1 cellular context compared by ENCODE assay signal in the genomic region with DNA sequence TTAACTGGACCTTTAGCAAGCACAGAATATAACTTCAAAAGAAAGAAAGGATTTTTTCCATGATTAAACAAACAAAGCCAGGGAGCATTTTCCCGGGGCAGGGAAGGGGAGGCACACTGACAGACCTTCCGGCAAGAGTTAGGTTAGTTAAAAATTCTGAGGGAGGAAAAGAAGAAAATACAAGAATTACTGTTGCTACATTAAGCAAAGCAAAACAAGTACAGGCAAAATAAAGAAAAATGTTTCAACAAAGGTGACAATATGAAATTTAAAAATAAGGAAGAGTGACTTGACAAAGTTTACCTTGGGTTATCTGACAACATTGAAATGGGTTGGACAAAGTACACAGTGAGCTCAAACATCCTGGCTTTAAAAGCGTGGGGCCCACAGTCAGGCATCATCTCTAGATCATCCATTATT.
TF ChIP-seq lines count a peak whose summit lies in the region.

No MANE protein-coding gene starts in this region.

TF ChIP-seq in HepG2, 621 proteins besides CTCF, POLR2A, EP300 and RAD21 (continued from another document and continues in another):
- TF ChIP-seq, protein P1, sequence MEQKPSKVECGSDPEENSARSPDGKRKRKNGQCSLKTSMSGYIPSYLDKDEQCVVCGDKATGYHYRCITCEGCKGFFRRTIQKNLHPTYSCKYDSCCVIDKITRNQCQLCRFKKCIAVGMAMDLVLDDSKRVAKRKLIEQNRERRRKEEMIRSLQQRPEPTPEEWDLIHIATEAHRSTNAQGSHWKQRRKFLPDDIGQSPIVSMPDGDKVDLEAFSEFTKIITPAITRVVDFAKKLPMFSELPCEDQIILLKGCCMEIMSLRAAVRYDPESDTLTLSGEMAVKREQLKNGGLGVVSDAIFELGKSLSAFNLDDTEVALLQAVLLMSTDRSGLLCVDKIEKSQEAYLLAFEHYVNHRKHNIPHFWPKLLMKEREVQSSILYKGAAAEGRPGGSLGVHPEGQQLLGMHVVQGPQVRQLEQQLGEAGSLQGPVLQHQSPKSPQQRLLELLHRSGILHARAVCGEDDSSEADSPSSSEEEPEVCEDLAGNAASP (CRISPR knock-in tag; IDR thresholded peaks at IDR 0.05; ENCODE audit: borderline replicate concordance): no peak
- no peak for TF ChIP-seq ZNF598 (CRISPR knock-in tag; IDR thresholded peaks at IDR 0.05; ENCODE audit: borderline replicate concordance)
- no peak for TF ChIP-seq THYN1 (CRISPR knock-in tag; IDR thresholded peaks at IDR 0.05; ENCODE audit: borderline replicate concordance, low read depth)
- peak; percentile 56; the same call in 1 of the 2 replicates for TF ChIP-seq ELF3 (CRISPR knock-in tag; IDR thresholded peaks at IDR 0.05)
- TF ChIP-seq ZZZ3 (CRISPR knock-in tag; IDR thresholded peaks at IDR 0.05; ENCODE audit: borderline replicate concordance): no peak
- no peak for TF ChIP-seq ZFX (CRISPR knock-in tag; IDR thresholded peaks at IDR 0.05; ENCODE audit: low read depth)
- TF ChIP-seq, protein P2, sequence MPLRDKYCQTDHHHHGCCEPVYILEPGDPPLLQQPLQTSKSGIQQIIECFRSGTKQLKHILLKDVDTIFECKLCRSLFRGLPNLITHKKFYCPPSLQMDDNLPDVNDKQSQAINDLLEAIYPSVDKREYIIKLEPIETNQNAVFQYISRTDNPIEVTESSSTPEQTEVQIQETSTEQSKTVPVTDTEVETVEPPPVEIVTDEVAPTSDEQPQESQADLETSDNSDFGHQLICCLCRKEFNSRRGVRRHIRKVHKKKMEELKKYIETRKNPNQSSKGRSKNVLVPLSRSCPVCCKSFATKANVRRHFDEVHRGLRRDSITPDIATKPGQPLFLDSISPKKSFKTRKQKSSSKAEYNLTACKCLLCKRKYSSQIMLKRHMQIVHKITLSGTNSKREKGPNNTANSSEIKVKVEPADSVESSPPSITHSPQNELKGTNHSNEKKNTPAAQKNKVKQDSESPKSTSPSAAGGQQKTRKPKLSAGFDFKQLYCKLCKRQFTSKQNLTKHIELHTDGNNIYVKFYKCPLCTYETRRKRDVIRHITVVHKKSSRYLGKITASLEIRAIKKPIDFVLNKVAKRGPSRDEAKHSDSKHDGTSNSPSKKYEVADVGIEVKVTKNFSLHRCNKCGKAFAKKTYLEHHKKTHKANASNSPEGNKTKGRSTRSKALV (CRISPR knock-in tag; IDR thresholded peaks at IDR 0.05): peak; percentile 49; the same call in 1 of the 2 replicates
- no peak for TF ChIP-seq NCOA1 (CRISPR knock-in tag; IDR thresholded peaks at IDR 0.05)
- no peak for TF ChIP-seq RFX3 (CRISPR knock-in tag; IDR thresholded peaks at IDR 0.05)
- TF ChIP-seq XRCC5 (optimal IDR thresholded peaks at IDR 0.05; ENCODE audit: low read length): no peak
- TF ChIP-seq ZMYM2 (CRISPR knock-in tag; IDR thresholded peaks at IDR 0.05): no peak
- TF ChIP-seq BORCS8-MEF2B (CRISPR knock-in tag; IDR thresholded peaks at IDR 0.05): no peak
- TF ChIP-seq ZNF781 (CRISPR knock-in tag; IDR thresholded peaks at IDR 0.05; ENCODE audit: borderline replicate concordance, not compliant biosample characterization): no peak
- TF ChIP-seq CBX2 (IDR thresholded peaks at IDR 0.05; ENCODE audit: low read depth, low read length): no peak
- no peak for TF ChIP-seq CBX2 (CRISPR knock-in tag; IDR thresholded peaks at IDR 0.05; ENCODE audit: low read depth)
- TF ChIP-seq GATA4 (IDR thresholded peaks at IDR 0.05; ENCODE audit: borderline replicate concordance, low read depth): peak; percentile 60; the same call in 1 of the 2 replicates
- no peak for TF ChIP-seq ZNF878 (CRISPR knock-in tag; IDR thresholded peaks at IDR 0.05)
- no peak for TF ChIP-seq ZNF775 (CRISPR knock-in tag; IDR thresholded peaks at IDR 0.05; ENCODE audit: borderline replicate concordance)
- TF ChIP-seq ZNF792 (CRISPR knock-in tag; IDR thresholded peaks at IDR 0.05): 0 out of 2 replicates have a peak, but pooled peaks have one; percentile 25
- TF ChIP-seq, protein P3, sequence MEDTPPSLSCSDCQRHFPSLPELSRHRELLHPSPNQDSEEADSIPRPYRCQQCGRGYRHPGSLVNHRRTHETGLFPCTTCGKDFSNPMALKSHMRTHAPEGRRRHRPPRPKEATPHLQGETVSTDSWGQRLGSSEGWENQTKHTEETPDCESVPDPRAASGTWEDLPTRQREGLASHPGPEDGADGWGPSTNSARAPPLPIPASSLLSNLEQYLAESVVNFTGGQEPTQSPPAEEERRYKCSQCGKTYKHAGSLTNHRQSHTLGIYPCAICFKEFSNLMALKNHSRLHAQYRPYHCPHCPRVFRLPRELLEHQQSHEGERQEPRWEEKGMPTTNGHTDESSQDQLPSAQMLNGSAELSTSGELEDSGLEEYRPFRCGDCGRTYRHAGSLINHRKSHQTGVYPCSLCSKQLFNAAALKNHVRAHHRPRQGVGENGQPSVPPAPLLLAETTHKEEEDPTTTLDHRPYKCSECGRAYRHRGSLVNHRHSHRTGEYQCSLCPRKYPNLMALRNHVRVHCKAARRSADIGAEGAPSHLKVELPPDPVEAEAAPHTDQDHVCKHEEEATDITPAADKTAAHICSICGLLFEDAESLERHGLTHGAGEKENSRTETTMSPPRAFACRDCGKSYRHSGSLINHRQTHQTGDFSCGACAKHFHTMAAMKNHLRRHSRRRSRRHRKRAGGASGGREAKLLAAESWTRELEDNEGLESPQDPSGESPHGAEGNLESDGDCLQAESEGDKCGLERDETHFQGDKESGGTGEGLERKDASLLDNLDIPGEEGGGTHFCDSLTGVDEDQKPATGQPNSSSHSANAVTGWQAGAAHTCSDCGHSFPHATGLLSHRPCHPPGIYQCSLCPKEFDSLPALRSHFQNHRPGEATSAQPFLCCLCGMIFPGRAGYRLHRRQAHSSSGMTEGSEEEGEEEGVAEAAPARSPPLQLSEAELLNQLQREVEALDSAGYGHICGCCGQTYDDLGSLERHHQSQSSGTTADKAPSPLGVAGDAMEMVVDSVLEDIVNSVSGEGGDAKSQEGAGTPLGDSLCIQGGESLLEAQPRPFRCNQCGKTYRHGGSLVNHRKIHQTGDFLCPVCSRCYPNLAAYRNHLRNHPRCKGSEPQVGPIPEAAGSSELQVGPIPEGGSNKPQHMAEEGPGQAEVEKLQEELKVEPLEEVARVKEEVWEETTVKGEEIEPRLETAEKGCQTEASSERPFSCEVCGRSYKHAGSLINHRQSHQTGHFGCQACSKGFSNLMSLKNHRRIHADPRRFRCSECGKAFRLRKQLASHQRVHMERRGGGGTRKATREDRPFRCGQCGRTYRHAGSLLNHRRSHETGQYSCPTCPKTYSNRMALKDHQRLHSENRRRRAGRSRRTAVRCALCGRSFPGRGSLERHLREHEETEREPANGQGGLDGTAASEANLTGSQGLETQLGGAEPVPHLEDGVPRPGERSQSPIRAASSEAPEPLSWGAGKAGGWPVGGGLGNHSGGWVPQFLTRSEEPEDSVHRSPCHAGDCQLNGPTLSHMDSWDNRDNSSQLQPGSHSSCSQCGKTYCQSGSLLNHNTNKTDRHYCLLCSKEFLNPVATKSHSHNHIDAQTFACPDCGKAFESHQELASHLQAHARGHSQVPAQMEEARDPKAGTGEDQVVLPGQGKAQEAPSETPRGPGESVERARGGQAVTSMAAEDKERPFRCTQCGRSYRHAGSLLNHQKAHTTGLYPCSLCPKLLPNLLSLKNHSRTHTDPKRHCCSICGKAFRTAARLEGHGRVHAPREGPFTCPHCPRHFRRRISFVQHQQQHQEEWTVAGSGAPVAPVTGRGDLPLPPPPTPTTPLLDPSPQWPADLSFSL (CRISPR knock-in tag; IDR thresholded peaks at IDR 0.05): peak; percentile 8; the same call in 1 of the 2 replicates
- no peak for TF ChIP-seq ZNF343 (CRISPR knock-in tag; IDR thresholded peaks at IDR 0.05)
- no peak for TF ChIP-seq PTBP1 (IDR thresholded peaks at IDR 0.05; ENCODE audit: low read depth, low read length, poor library complexity, severe bottlenecking)
- TF ChIP-seq, protein P4, sequence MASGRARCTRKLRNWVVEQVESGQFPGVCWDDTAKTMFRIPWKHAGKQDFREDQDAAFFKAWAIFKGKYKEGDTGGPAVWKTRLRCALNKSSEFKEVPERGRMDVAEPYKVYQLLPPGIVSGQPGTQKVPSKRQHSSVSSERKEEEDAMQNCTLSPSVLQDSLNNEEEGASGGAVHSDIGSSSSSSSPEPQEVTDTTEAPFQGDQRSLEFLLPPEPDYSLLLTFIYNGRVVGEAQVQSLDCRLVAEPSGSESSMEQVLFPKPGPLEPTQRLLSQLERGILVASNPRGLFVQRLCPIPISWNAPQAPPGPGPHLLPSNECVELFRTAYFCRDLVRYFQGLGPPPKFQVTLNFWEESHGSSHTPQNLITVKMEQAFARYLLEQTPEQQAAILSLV (CRISPR knock-in tag; IDR thresholded peaks at IDR 0.05; ENCODE audit: borderline replicate concordance): no peak
- TF ChIP-seq ZNF235 (CRISPR knock-in tag; IDR thresholded peaks at IDR 0.05; ENCODE audit: borderline replicate concordance): no peak
- TF ChIP-seq, protein P5, sequence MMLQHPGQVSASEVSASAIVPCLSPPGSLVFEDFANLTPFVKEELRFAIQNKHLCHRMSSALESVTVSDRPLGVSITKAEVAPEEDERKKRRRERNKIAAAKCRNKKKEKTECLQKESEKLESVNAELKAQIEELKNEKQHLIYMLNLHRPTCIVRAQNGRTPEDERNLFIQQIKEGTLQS (CRISPR knock-in tag; IDR thresholded peaks at IDR 0.05): no peak
- TF ChIP-seq FOXA3 (CRISPR knock-in tag; IDR thresholded peaks at IDR 0.05): peak; percentile 60
- no peak for TF ChIP-seq MYC (CRISPR knock-in tag; IDR thresholded peaks at IDR 0.05; ENCODE audit: borderline replicate concordance)
- TF ChIP-seq, protein P6, sequence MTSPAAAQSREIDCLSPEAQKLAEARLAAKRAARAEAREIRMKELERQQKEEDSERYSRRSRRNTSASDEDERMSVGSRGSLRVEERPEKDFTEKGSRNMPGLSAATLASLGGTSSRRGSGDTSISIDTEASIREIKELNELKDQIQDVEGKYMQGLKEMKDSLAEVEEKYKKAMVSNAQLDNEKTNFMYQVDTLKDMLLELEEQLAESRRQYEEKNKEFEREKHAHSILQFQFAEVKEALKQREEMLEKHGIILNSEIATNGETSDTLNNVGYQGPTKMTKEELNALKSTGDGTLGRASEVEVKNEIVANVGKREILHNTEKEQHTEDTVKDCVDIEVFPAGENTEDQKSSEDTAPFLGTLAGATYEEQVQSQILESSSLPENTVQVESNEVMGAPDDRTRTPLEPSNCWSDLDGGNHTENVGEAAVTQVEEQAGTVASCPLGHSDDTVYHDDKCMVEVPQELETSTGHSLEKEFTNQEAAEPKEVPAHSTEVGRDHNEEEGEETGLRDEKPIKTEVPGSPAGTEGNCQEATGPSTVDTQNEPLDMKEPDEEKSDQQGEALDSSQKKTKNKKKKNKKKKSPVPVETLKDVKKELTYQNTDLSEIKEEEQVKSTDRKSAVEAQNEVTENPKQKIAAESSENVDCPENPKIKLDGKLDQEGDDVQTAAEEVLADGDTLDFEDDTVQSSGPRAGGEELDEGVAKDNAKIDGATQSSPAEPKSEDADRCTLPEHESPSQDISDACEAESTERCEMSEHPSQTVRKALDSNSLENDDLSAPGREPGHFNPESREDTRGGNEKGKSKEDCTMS (CRISPR knock-in tag; conservative IDR thresholded peaks at IDR 0.05): no peak
- TF ChIP-seq, protein P7, sequence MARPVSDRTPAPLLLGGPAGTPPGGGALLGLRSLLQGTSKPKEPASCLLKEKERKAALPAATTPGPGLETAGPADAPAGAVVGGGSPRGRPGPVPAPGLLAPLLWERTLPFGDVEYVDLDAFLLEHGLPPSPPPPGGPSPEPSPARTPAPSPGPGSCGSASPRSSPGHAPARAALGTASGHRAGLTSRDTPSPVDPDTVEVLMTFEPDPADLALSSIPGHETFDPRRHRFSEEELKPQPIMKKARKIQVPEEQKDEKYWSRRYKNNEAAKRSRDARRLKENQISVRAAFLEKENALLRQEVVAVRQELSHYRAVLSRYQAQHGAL (CRISPR knock-in tag; IDR thresholded peaks at IDR 0.05; ENCODE audit: not compliant biosample characterization): no peak
- no peak for TF ChIP-seq NCOA5 (CRISPR knock-in tag; IDR thresholded peaks at IDR 0.05)
- TF ChIP-seq JUNB (CRISPR knock-in tag; IDR thresholded peaks at IDR 0.05; ENCODE audit: borderline replicate concordance): no peak
- TF ChIP-seq, protein P8, sequence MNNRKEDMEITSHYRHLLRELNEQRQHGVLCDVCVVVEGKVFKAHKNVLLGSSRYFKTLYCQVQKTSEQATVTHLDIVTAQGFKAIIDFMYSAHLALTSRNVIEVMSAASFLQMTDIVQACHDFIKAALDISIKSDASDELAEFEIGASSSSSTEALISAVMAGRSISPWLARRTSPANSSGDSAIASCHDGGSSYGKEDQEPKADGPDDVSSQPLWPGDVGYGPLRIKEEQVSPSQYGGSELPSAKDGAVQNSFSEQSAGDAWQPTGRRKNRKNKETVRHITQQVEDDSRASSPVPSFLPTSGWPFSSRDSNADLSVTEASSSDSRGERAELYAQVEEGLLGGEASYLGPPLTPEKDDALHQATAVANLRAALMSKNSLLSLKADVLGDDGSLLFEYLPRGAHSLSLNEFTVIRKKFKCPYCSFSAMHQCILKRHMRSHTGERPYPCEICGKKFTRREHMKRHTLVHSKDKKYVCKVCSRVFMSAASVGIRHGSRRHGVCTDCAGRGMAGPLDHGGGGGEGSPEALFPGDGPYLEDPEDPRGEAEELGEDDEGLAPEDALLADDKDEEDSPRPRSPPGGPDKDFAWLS (CRISPR knock-in tag; IDR thresholded peaks at IDR 0.05; ENCODE audit: borderline replicate concordance): no peak
- TF ChIP-seq, protein P9, sequence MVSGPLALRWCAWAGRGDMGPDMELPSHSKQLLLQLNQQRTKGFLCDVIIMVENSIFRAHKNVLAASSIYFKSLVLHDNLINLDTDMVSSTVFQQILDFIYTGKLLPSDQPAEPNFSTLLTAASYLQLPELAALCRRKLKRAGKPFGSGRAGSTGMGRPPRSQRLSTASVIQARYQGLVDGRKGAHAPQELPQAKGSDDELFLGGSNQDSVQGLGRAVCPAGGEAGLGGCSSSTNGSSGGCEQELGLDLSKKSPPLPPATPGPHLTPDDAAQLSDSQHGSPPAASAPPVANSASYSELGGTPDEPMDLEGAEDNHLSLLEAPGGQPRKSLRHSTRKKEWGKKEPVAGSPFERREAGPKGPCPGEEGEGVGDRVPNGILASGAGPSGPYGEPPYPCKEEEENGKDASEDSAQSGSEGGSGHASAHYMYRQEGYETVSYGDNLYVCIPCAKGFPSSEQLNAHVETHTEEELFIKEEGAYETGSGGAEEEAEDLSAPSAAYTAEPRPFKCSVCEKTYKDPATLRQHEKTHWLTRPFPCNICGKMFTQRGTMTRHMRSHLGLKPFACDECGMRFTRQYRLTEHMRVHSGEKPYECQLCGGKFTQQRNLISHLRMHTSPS (CRISPR knock-in tag; IDR thresholded peaks at IDR 0.05; ENCODE audit: low read depth): no peak
- TF ChIP-seq, protein P10, sequence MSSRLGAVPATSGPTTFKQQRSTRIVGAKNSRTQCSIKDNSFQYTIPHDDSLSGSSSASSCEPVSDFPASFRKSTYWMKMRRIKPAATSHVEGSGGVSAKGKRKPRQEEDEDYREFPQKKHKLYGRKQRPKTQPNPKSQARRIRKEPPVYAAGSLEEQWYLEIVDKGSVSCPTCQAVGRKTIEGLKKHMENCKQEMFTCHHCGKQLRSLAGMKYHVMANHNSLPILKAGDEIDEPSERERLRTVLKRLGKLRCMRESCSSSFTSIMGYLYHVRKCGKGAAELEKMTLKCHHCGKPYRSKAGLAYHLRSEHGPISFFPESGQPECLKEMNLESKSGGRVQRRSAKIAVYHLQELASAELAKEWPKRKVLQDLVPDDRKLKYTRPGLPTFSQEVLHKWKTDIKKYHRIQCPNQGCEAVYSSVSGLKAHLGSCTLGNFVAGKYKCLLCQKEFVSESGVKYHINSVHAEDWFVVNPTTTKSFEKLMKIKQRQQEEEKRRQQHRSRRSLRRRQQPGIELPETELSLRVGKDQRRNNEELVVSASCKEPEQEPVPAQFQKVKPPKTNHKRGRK (CRISPR knock-in tag; IDR thresholded peaks at IDR 0.05): no peak
- TF ChIP-seq KDM6A (CRISPR knock-in tag; IDR thresholded peaks at IDR 0.05; ENCODE audit: low read depth): peak; percentile 72
- TF ChIP-seq SMC3 (IDR thresholded peaks at IDR 0.05; ENCODE audit: low read length): no peak
- no peak for TF ChIP-seq KAT8 (CRISPR knock-in tag; IDR thresholded peaks at IDR 0.05)
- TF ChIP-seq MAFF (IDR thresholded peaks at IDR 0.05; ENCODE audit: low read depth, low read length): no peak
- TF ChIP-seq HMG20A (CRISPR knock-in tag; IDR thresholded peaks at IDR 0.05; ENCODE audit: borderline replicate concordance): no peak
- 0 out of 2 replicates have a peak, but pooled peaks have one; percentile 44 for TF ChIP-seq MED13 (CRISPR knock-in tag; IDR thresholded peaks at IDR 0.05)
